In genomic region chr7:131357282-131357880, GRCh38 we compare ENCODE assay signal across 27 cellular contexts. TPM values are rescaled to one million over a fixed set of nuclear protein-coding genes. Genes with fewer than 3 reads are reported as not detected.
DNase-seq lines count a peak whose midpoint lies in the region; ATAC-seq, FAIRE-seq and TF ChIP-seq lines count a peak whose summit lies in the region.
"Had no signal": no experiment of that assay in that cellular context is flagged by ENCODE, and none has a peak within 500 bp of the region (broad histone marks: within the 10 kb centered on the region; RNA-seq: fewer than 3 reads in every experiment).

No MANE protein-coding gene starts in this region.

- POLR2A ChIA-PET in A549 (lab: Yijun Ruan, JAX), result interaction anchor here (0.6 kb wide), 1 partner anchor 270 kb away, joined by 3 read pairs; no protein-coding TSS in a partner anchor

- peak overlapping the region; percentile 65 for H3K4me2 ChIP-seq in A549

- H3K4me3 ChIP-seq in A549 (no peak overlapping the region), choroid plexus epithelial cell (ENCODE audit: low read depth, low read length) (no peak overlapping the region), mucosa of descending colon (no peak overlapping the region), tibial nerve (no peak overlapping the region)
- H3K4me3 ChIP-seq: ascending aorta; BLaER1 treated with 17β-estradiol and CSF1 and Interleukin-3, amounts not matched to agents 10 nM and 100 nM; left ventricle myocardium inferior; Peyer's patch; vagina had no signal

- TF ChIP-seq EP300 in A549 (IDR thresholded peaks at IDR 0.05) (no peak), tibial nerve (IDR thresholded peaks at IDR 0.05) (no peak)

- WGBS in A549 (ENCODE audit: missing lambda C conversion rate), result 73% methylated on average over 3 of the region's 3 CpGs
- WGBS in tibial nerve, 2 donors, result 85% methylated on average over 3 of the region's 3 CpGs

- TF ChIP-seq CTCF in A549 (IDR thresholded peaks at IDR 0.05) (no peak), choroid plexus epithelial cell (conservative IDR thresholded peaks at IDR 0.05; ENCODE audit: low read depth, low read length) (no peak), mucosa of descending colon (IDR thresholded peaks at IDR 0.05) (no peak), tibial nerve (IDR thresholded peaks at IDR 0.05) (no peak)

- peaks cover 64% of the 10 kb centered on the region for H3K4me1 ChIP-seq in A549
- H3K4me1 ChIP-seq in mucosa of descending colon (ENCODE audit: low read depth), result peaks cover 35% of the 10 kb centered on the region
- peaks cover 0 to 79% (median 20%) of the 10 kb centered on the region in 4 donors for H3K4me1 ChIP-seq in tibial nerve

- intact Hi-C loops in mucosa of descending colon (cut with DNase I, micrococcal nuclease), result no loop called here

- no peak for FAIRE-seq in A549 (lab: Jason Lieb, UNC)
- FAIRE-seq: G401.6 had no signal

- TF ChIP-seq RAD21 in A549 (conservative IDR thresholded peaks at IDR 0.05 in 1 of 2, IDR thresholded peaks at IDR 0.05 in 1 of 2), result no peak

- no peaks in the 10 kb centered on the region for H3K36me3 ChIP-seq in mucosa of descending colon (ENCODE audit: low read depth)
- no peaks in the 10 kb centered on the region for H3K36me3 ChIP-seq in tibial nerve
- H3K36me3 ChIP-seq: ascending aorta, left ventricle myocardium inferior, Peyer's patch, vagina had no signal

- H3K9me3 ChIP-seq in A549, result no peaks in the 10 kb centered on the region
- no peaks in the 10 kb centered on the region for H3K9me3 ChIP-seq in mucosa of descending colon
- no peaks in the 10 kb centered on the region for H3K9me3 ChIP-seq in tibial nerve
- H3K9me3 ChIP-seq: ascending aorta, left ventricle myocardium inferior, Peyer's patch, vagina had no signal

- DNase-seq in A549 (ENCODE audit: low read depth in 1 of 2, low spot score in 1 of 2), result no peak
- DNase-seq in M059J (ENCODE audit: low read depth), result peak; percentile 18
- DNase-seq in choroid plexus epithelial cell (ENCODE audit: low read depth), result peak; percentile 48
- no peak for DNase-seq in mucosa of descending colon
- DNase-seq in tibial nerve (ENCODE audit: low spot score in 2 of 2), result no peak
- DNase-seq in NCI-H1417 treated with DMSO at 0.1 percent for 48 hours (lab: John Stamatoyannopoulos, UW), result no peak
- no peak for DNase-seq in NCI-H1105 treated with DMSO at 0.1 percent for 48 hours (lab: John Stamatoyannopoulos, UW)
- DNase-seq in nucleus accumbens (lab: John Stamatoyannopoulos, UW), result no peak
- DNase-seq: ACHN; activated B cell treated with CpG ODN at 0.5 μM for 24 hours; activated CD4-positive, alpha-beta memory T cell treated with anti-CD3 and anti-CD28 coated beads for 36 hours; activated naive CD4-positive, alpha-beta T cell treated with Interleukin-2 at 50 U/mL for 16 hours; activated T-cell treated with anti-CD3 and anti-CD28 coated beads, Interleukin-2, amount 50 U/mL, for 1 hour; endodermal cell; head of caudate nucleus; left ventricle myocardium inferior; MM.1S; NCI-H146; NCI-H2171; occipital lobe; Peyer's patch; retina; substantia nigra had no signal

- peak overlapping the region in 1 of 2 experiments; percentile 23; a peak in 1 of 6 replicates for H3K27ac ChIP-seq in A549
- peak overlapping the region in 2 of 4 donors; percentile 40 to 58 for H3K27ac ChIP-seq in tibial nerve
- H3K27ac ChIP-seq: BLaER1 treated with 17β-estradiol and CSF1 and Interleukin-3, amounts not matched to agents 10 nM and 100 nM; left ventricle myocardium inferior; Peyer's patch; vagina had no signal

- CTCF ChIA-PET in A549 (lab: Yijun Ruan, JAX), result no interaction called here

- H3K27me3 ChIP-seq in tibial nerve, result no peaks in the 10 kb centered on the region
- H3K27me3 ChIP-seq: ascending aorta; BLaER1 treated with 17β-estradiol and CSF1 and Interleukin-3, amounts not matched to agents 10 nM and 100 nM; Peyer's patch; vagina had no signal

- peak in 1 of 2 experiments; percentile 69; a peak in 4 of 6 replicates for ATAC-seq in A549
- ATAC-seq in mucosa of descending colon, result peak; percentile 51

- TF ChIP-seq POLR2A in A549 (IDR thresholded peaks at IDR 0.05; ENCODE audit: low read length) (no peak), tibial nerve (IDR thresholded peaks at IDR 0.05) (no peak)

TF ChIP-seq in A549, 52 proteins besides CTCF, POLR2A, EP300 and RAD21:
- TF ChIP-seq HEYL (CRISPR knock-in tag; IDR thresholded peaks at IDR 0.05) (no peak), E2F6 (IDR thresholded peaks at IDR 0.05; ENCODE audit: borderline replicate concordance, low read depth) (no peak), EHMT2 (IDR thresholded peaks at IDR 0.05; ENCODE audit: low read depth) (no peak), FOSB (CRISPR knock-in tag; IDR thresholded peaks at IDR 0.05) (no peak), ELK1 (IDR thresholded peaks at IDR 0.05; ENCODE audit: low read depth, low read length) (no peak), CHD4 (IDR thresholded peaks at IDR 0.05; ENCODE audit: borderline replicate concordance) (no peak), FOXS1 (CRISPR knock-in tag; IDR thresholded peaks at IDR 0.05) (no peak), NFE2L2 (conservative IDR thresholded peaks at IDR 0.05; ENCODE audit: low read length) (no peak), EHF (CRISPR knock-in tag; IDR thresholded peaks at IDR 0.05) (no peak), BCL3 (IDR thresholded peaks at IDR 0.05) (no peak)

RNA-seq across cellular contexts. Expression of gene MKLN1, which starts 29.7 kb away (rescaled TPM):
- polyA plus RNA-seq in A549 (2011; rRNA removed) (84.5 and 109 TPM in 2 replicates), A549 (2017; fragmentation: RNase III; extraction: RNeasy Plus Mini Kit Qiagen cat#74134 plus additional on column Dnase treatment) (39.6 to 46.4 TPM (median 39.6 TPM) in 3 replicates)
- 17.5 and 18.5 TPM in 2 replicates for polyA plus RNA-seq in A549 (2012; cell fraction: cytosol; rRNA removed)
- 10.8 and 17.1 TPM in 2 replicates for polyA plus RNA-seq in A549 (2012; cell fraction: nucleus; rRNA removed)
- 154 and 176 TPM in 2 replicates for polyA minus RNA-seq in A549 (2011; rRNA and poly(A)+ RNA removed)
- 26.5 and 32.0 TPM in 2 replicates for total RNA-seq in M059J (2014; rRNA removed; shearing (Covaris generic))
- total RNA-seq in mucosa of descending colon (10 to 100 TPM; 41.5 to 66.1 (median 47.1) TPM), tibial nerve (100 to 1,000 TPM in 1 of 4 donors, 10 to 100 TPM in 3; 86.4 to 143 (median 95.0) TPM)

Comparison
In these comparisons a context has a peak if more than half of its experiments do, and no peak if none do; other contexts are left out.
1. DNase-seq: peak in M059J (single experiment) and choroid plexus epithelial cell (single experiment); none in A549 (0 of 2), mucosa of descending colon (0 of 3), tibial nerve (0 of 2), NCI-H1417 treated with DMSO at 0.1 percent for 48 hours (single experiment), NCI-H1105 treated with DMSO at 0.1 percent for 48 hours (single experiment) and nucleus accumbens (0 of 56).